Comparison of ENCODE assay signal across 29 cellular contexts in the genomic region with DNA sequence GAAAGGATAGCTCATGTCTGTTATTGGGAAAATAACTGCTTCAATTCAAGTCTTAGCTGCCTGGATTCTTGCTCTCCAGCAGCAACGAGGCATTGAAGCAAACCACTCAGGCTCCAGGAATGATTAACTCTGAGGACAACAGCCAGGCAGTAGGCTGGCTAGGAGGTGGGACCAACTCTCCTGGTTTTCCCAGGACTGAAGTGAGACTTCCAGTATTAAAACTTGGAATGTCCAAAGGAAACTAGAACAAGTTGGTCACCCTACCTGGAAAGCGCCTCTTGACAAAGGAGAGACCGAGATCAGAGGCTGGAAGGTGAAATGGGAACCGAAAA.
"Had no signal": no experiment of that assay in that cellular context is flagged by ENCODE, and none has a peak within 500 bp of the region (broad histone marks: within the 10 kb centered on the region; RNA-seq: fewer than 3 reads in every experiment).

No MANE protein-coding gene starts in this region.

- ATAC-seq: activated CD4-positive, alpha-beta T cell treated with anti-CD3 and anti-CD28 coated beads for 36 hours; activated CD8-positive, alpha-beta memory T cell treated with anti-CD3 and anti-CD28 coated beads, Interleukin-2, amount 10 ng/mL, durations not matched to agents 7 days and 5 days; activated CD8-positive, alpha-beta T cell treated with anti-CD3 and anti-CD28 coated beads, Interleukin-2, amount 10 ng/mL, durations not matched to agents 7 days and 5 days; gastrocnemius medialis; left ventricle myocardium superior; naive thymus-derived CD8-positive, alpha-beta T cell; right cardiac atrium; stimulated activated naive CD8-positive, alpha-beta T cell treated with anti-CD3 and anti-CD28 coated beads, Interleukin-15, Interleukin-2, amounts not matched to agents 100 U/mL and 50 U/mL, for 24 hours had no signal

- H3K36me3 ChIP-seq: cardiac muscle cell, colonic mucosa, gastrocnemius medialis, neural progenitor cell, transverse colon, uterus had no signal

- H3K27ac ChIP-seq: cardiac muscle cell, colonic mucosa, gastrocnemius medialis, hepatocyte, neural progenitor cell, testis, transverse colon, uterus had no signal

- H3K4me3 Mint-ChIP-seq: activated CD4-positive, alpha-beta T cell treated with anti-CD3 and anti-CD28 coated beads for 36 hours; activated CD8-positive, alpha-beta memory T cell treated with anti-CD3 and anti-CD28 coated beads, Interleukin-2, amount 10 ng/mL, durations not matched to agents 7 days and 5 days; activated CD8-positive, alpha-beta T cell treated with anti-CD3 and anti-CD28 coated beads, Interleukin-2, amount 10 ng/mL, durations not matched to agents 7 days and 5 days; activated naive CD8-positive, alpha-beta T cell; brain; naive thymus-derived CD8-positive, alpha-beta T cell; neural progenitor cell had no signal

- H3K27me3 Mint-ChIP-seq: activated CD8-positive, alpha-beta memory T cell treated with anti-CD3 and anti-CD28 coated beads, Interleukin-2, amount 10 ng/mL, durations not matched to agents 7 days and 5 days; brain had no signal

- H3K9me3 ChIP-seq: colonic mucosa, gastrocnemius medialis, testis, transverse colon, uterus had no signal

- H3K4me1 ChIP-seq: colonic mucosa, gastrocnemius medialis, testis, transverse colon, uterus had no signal

- H3K27me3 ChIP-seq: cardiac muscle cell, colonic mucosa, gastrocnemius medialis, hepatocyte, neural progenitor cell, testis, transverse colon, uterus had no signal

- H3K9ac ChIP-seq: neural progenitor cell had no signal

- H3K27ac Mint-ChIP-seq: activated CD4-positive, alpha-beta T cell treated with anti-CD3 and anti-CD28 coated beads for 36 hours; activated CD8-positive, alpha-beta memory T cell treated with anti-CD3 and anti-CD28 coated beads, Interleukin-2, amount 10 ng/mL, durations not matched to agents 7 days and 5 days; activated CD8-positive, alpha-beta T cell treated with anti-CD3 and anti-CD28 coated beads, Interleukin-2, amount 10 ng/mL, durations not matched to agents 7 days and 5 days; activated naive CD8-positive, alpha-beta T cell; brain; naive thymus-derived CD8-positive, alpha-beta T cell; neural progenitor cell had no signal

- H3K4me1 Mint-ChIP-seq: activated CD4-positive, alpha-beta T cell treated with anti-CD3 and anti-CD28 coated beads for 36 hours; activated CD8-positive, alpha-beta memory T cell treated with anti-CD3 and anti-CD28 coated beads, Interleukin-2, amount 10 ng/mL, durations not matched to agents 7 days and 5 days; brain had no signal

- H3K36me3 Mint-ChIP-seq: activated CD8-positive, alpha-beta memory T cell treated with anti-CD3 and anti-CD28 coated beads, Interleukin-2, amount 10 ng/mL, durations not matched to agents 7 days and 5 days; activated naive CD8-positive, alpha-beta T cell; brain; naive thymus-derived CD8-positive, alpha-beta T cell; neural progenitor cell had no signal

- DNase-seq: activated CD4-positive, alpha-beta T cell treated with anti-CD3 and anti-CD28 coated beads for 36 hours; activated CD4-positive, CD25-positive, alpha-beta regulatory T cell; activated CD8-positive, alpha-beta memory T cell treated with anti-CD3 and anti-CD28 coated beads, Interleukin-2, amount 10 ng/mL, durations not matched to agents 7 days and 5 days; activated CD8-positive, alpha-beta T cell treated with anti-CD3 and anti-CD28 coated beads, Interleukin-2, amount 10 ng/mL, durations not matched to agents 7 days and 5 days; activated naive CD4-positive, alpha-beta T cell treated with Interleukin-2 at 50 U/mL for 16 hours; activated T-cell treated with anti-CD3 and anti-CD28 coated beads, Interleukin-2, amount 50 U/mL, for 48 hours; anterior cingulate cortex; cerebellar nuclear complex; colonic mucosa; effector memory CD4-positive, alpha-beta T cell; erythroblast; gastrocnemius medialis; islet precursor cell; left ventricle myocardium superior; mammary epithelial cell; naive thymus-derived CD8-positive, alpha-beta T cell; occipital lobe; right cardiac atrium; stimulated activated CD4-positive, alpha-beta T cell treated with anti-CD3 and anti-CD28 coated beads, Interleukin-2, amount 100 ng/mL, for 48 hours; stimulated activated naive CD8-positive, alpha-beta T cell treated with anti-CD3 and anti-CD28 coated beads, Interleukin-15, Interleukin-2, amounts not matched to agents 100 U/mL and 50 U/mL, for 24 hours; T-helper 1 cell; testis; transverse colon; uterus had no signal

- H3K4me3 ChIP-seq: cardiac muscle cell, colonic mucosa, gastrocnemius medialis, hepatocyte, neural progenitor cell, testis, transverse colon, uterus had no signal
